Comparison of ENCODE assay signal across 22 cellular contexts in genomic region chr16:68533937-68534336, GRCh38. TPM values are rescaled to one million over a fixed set of nuclear protein-coding genes. Genes with fewer than 3 reads are reported as not detected.
DNase-seq lines count a peak whose midpoint lies in the region; ATAC-seq and TF ChIP-seq lines count a peak whose summit lies in the region.
"Had no signal": no experiment of that assay in that cellular context is flagged by ENCODE, and none has a peak within 500 bp of the region (broad histone marks: within the 10 kb centered on the region; RNA-seq: fewer than 3 reads in every experiment).

No MANE protein-coding gene starts in this region.

- no peak for TF ChIP-seq CTCF in CD4-positive, alpha-beta T cell (IDR thresholded peaks at IDR 0.05)
- TF ChIP-seq CTCF in neural crest cell (conservative IDR thresholded peaks at IDR 0.05): no peak

- intact Hi-C loops in CD4-positive, alpha-beta T cell (cut with DNase I, micrococcal nuclease): loop anchor here in 1 of 2 experiments (10.0 kb wide), 1 partner anchor 1991 kb away; the partner anchor contains the start of genes COG4 and SF3B3

- no peak for ATAC-seq in CD4-positive, alpha-beta T cell (ENCODE audit: poor library complexity)
- ATAC-seq: A549, GM12878 had no signal

- no peaks in the 10 kb centered on the region for H3K27me3 Mint-ChIP-seq in CD4-positive, alpha-beta T cell
- no peaks in the 10 kb centered on the region for H3K27me3 Mint-ChIP-seq in neural crest cell (ENCODE audit: low read depth)
- H3K27me3 Mint-ChIP-seq: B cell; CD4-positive, alpha-beta memory T cell; CD8-positive, alpha-beta memory T cell had no signal

- peaks cover 29% of the 10 kb centered on the region for H3K4me1 Mint-ChIP-seq in CD4-positive, alpha-beta T cell (ENCODE audit: low read depth)
- peaks cover 22% of the 10 kb centered on the region for H3K4me1 Mint-ChIP-seq in neural crest cell

- H3K27me3 ChIP-seq in CD4-positive, alpha-beta T cell (ENCODE audit: control insufficient read depth, insufficient read depth, low read length): no peaks in the 10 kb centered on the region

- DNase-seq in NCI-H2227 (lab: John Stamatoyannopoulos, UW; ENCODE audit: unreplicated experiment) (peak; percentile 6), NCI-H2227 treated with DMSO at 0.1 percent for 48 hours (lab: John Stamatoyannopoulos, UW) (no peak), neural crest cell (ENCODE audit: low read depth, low spot score) (no peak), cerebellar nuclear complex (lab: John Stamatoyannopoulos, UW) (no peak)
- DNase-seq in CD4-positive, alpha-beta T cell: no peak
- DNase-seq: AML-193; CD4-positive, alpha-beta memory T cell; CD8-positive, alpha-beta memory T cell; COR-L47; DMS 273 treated with DMSO at 0.1 percent for 48 hours; DMS153; DMS53; DMS79; DND-41; EL; GDM1 had no signal

- H3K27ac ChIP-seq in CD4-positive, alpha-beta T cell (ENCODE audit: low read depth, low read length): no peak overlapping the region
- H3K27ac ChIP-seq: 22Rv1; A549; BLaER1 treated with 17β-estradiol and CSF1 and Interleukin-3, amounts not matched to agents 10 nM and 100 nM; C4-2B had no signal

- CTCF ChIA-PET in CD4-positive, alpha-beta T cell (lab: Charles Lee): interaction anchor here (1.3 kb wide), 1 partner anchor 13 kb away, joined by 6 read pairs; no protein-coding TSS in a partner anchor

- H3K9me3 Mint-ChIP-seq in CD4-positive, alpha-beta T cell: no peaks in the 10 kb centered on the region
- peaks cover 21% of the 10 kb centered on the region for H3K9me3 Mint-ChIP-seq in neural crest cell

- H3K4me3 Mint-ChIP-seq in CD4-positive, alpha-beta T cell: peak overlapping the region; percentile 30
- H3K4me3 Mint-ChIP-seq in neural crest cell: peak overlapping the region; percentile 61
- H3K4me3 Mint-ChIP-seq: B cell had no signal

- peaks cover 15% of the 10 kb centered on the region for H3K36me3 Mint-ChIP-seq in CD4-positive, alpha-beta T cell (ENCODE audit: low read depth)
- peaks cover 35% of the 10 kb centered on the region for H3K36me3 Mint-ChIP-seq in neural crest cell (ENCODE audit: low read depth)

- H3K27ac Mint-ChIP-seq in CD4-positive, alpha-beta T cell: no peak overlapping the region
- no peak overlapping the region for H3K27ac Mint-ChIP-seq in neural crest cell (ENCODE audit: unreplicated experiment)
- H3K27ac Mint-ChIP-seq: B cell had no signal

- POLR2A ChIA-PET in CD4-positive, alpha-beta T cell (lab: Charles Lee): interaction anchor here (1.0 kb wide), 1 partner anchor 15 kb away, joined by 3 read pairs; no protein-coding TSS in a partner anchor

- H3K9me3 ChIP-seq in CD4-positive, alpha-beta T cell (ENCODE audit: control insufficient read depth, low read length): no peaks in the 10 kb centered on the region

RNA-seq across cellular contexts. Expression of gene ZFP90, which starts 5.2 kb away (rescaled TPM):
- total RNA-seq in CD4-positive, alpha-beta T cell: 10 to 100 TPM; 23.3 to 24.3 TPM
- 56.2 and 56.4 TPM in 2 replicates for total RNA-seq in neural crest cell
